ENCODE assay signal across 13 cellular contexts in genomic region chr5:30804739-30805313, GRCh38.
DNase-seq lines count a peak whose midpoint lies in the region; ATAC-seq and TF ChIP-seq lines count a peak whose summit lies in the region.
"Had no signal": no experiment of that assay in that cellular context is flagged by ENCODE, and none has a peak within 500 bp of the region (broad histone marks: within the 10 kb centered on the region; RNA-seq: fewer than 3 reads in every experiment).

No MANE protein-coding gene starts in this region.

- H4K20me1 ChIP-seq in IMR-90 (ENCODE audit: insufficient read depth, low read length): no peaks in the 10 kb centered on the region
- H4K20me1 ChIP-seq in mammary epithelial cell (ENCODE audit: insufficient read depth, low read length): no peaks in the 10 kb centered on the region

- H3K9me3 ChIP-seq in IMR-90 (ENCODE audit: control insufficient read depth, insufficient read depth, low read length) (no peaks in the 10 kb centered on the region), mammary epithelial cell (replicated peaks; ENCODE audit: insufficient read depth, low read length) (peaks cover 21% of the 10 kb centered on the region)

- no peaks in the 10 kb centered on the region for H3K79me1 ChIP-seq in IMR-90 (ENCODE audit: low read depth in 1 of 2, low read length in 2 of 2)

- no peak overlapping the region for H3K4me3 ChIP-seq in IMR-90 (ENCODE audit: insufficient read depth, low read depth, low read length)
- H3K4me3 ChIP-seq in mammary epithelial cell (replicated peaks in 1 of 3; ENCODE audit: insufficient read depth in 1 of 3, low read depth in 2 of 3, low read length in 3 of 3): no peak overlapping the region

- no peaks in the 10 kb centered on the region for H3K27me3 ChIP-seq in IMR-90 (ENCODE audit: control insufficient read depth, insufficient read depth, low read length)
- H3K27me3 ChIP-seq in mammary epithelial cell (ENCODE audit: insufficient read depth, low read length): no peaks in the 10 kb centered on the region

- dilution Hi-C loops in IMR-90 (cut with HindIII; ENCODE audit: low sequenced_read_pairs, unreplicated experiment): no loop called here
- dilution Hi-C loops in mammary epithelial cell (cut with HindIII; ENCODE audit: low sequenced_read_pairs): no loop called here

- no peak for TF ChIP-seq POLR2A in IMR-90 (IDR thresholded peaks at IDR 0.05; ENCODE audit: low read depth, low read length)

- peak; percentile 69 for TF ChIP-seq RAD21 in IMR-90 (IDR thresholded peaks at IDR 0.05; ENCODE audit: low read length)

- POLR2A ChIA-PET in IMR-90 (lab: Charles Lee; ENCODE audit: unreplicated experiment): no interaction called here
- POLR2A ChIA-PET in GM10248 (lab: Yijun Ruan, JAX): no interaction called here

- peak; percentile 80 for ATAC-seq in IMR-90 (ENCODE audit: low read depth)
- peak; percentile 53 to 86 for ATAC-seq in left cardiac atrium
- ATAC-seq in HG03159 (IDR thresholded peaks at IDR 0.05; ENCODE audit: unreplicated experiment): no peak
- ATAC-seq: activated naive CD4-positive, alpha-beta T cell treated with anti-CD3 and anti-CD28 coated beads, Interleukin-2, amount 50 U/mL, for 72 hours had no signal

- H3K56ac ChIP-seq in IMR-90 (ENCODE audit: extremely low read depth, insufficient read depth, low read length): no peak overlapping the region

- H3K9ac ChIP-seq in IMR-90 (ENCODE audit: low read depth, low read length): no peak overlapping the region
- H3K9ac ChIP-seq in mammary epithelial cell (ENCODE audit: insufficient read depth, low read length): no peak overlapping the region

- H3K79me2 ChIP-seq in mammary epithelial cell (ENCODE audit: insufficient read depth, low read length): no peaks in the 10 kb centered on the region

- H2AFZ ChIP-seq in IMR-90 (replicated peaks; ENCODE audit: low read length, poor library complexity) (no peak overlapping the region), mammary epithelial cell (ENCODE audit: low read depth, low read length) (no peak overlapping the region)

- 0 out of 2 replicates have a peak, but pooled peaks cover 3% of the 10 kb centered on the region for H3K9me1 ChIP-seq in IMR-90 (ENCODE audit: insufficient read depth, low read length)

- TF ChIP-seq CTCF in IMR-90 (conservative IDR thresholded peaks at IDR 0.05; ENCODE audit: low read depth, low read length) (peak; percentile 56), mammary epithelial cell (conservative IDR thresholded peaks at IDR 0.05 in 1 of 2, IDR thresholded peaks at IDR 0.05 in 1 of 2; ENCODE audit: extremely low read depth in 1 of 2, insufficient read depth in 1 of 2, low read depth in 1 of 2, low read length in 2 of 2) (no peak), GM10248 (IDR thresholded peaks at IDR 0.05; ENCODE audit: control extremely low read depth, extremely low read depth, low read depth, missing control alignments) (no peak)

- no peak overlapping the region for H4K91ac ChIP-seq in IMR-90 (ENCODE audit: insufficient read depth, low read depth, low read length)

- H2BK120ac ChIP-seq in IMR-90 (ENCODE audit: low read depth, low read length): 0 out of 2 replicates have a peak overlapping the region, but pooled peaks have one; percentile 37

- H4K8ac ChIP-seq in IMR-90 (ENCODE audit: low read depth in 2 of 2, low read length in 2 of 2): no peak overlapping the region

- H4K5ac ChIP-seq in IMR-90 (ENCODE audit: low read depth, low read length): no peak overlapping the region

- intact Hi-C loops in IMR-90 (cut with micrococcal nuclease) (loop anchor here (2.0 to 5.0 kb wide), 3 partner anchors 392 to 682 kb away; no protein-coding TSS in a partner anchor), left cardiac atrium (cut with DNase I) (loop anchor here in 1 of 2 donors (5.0 kb wide), 1 partner anchor 382 kb away; no protein-coding TSS in a partner anchor), mammary epithelial cell (cut with micrococcal nuclease) (no loop called here)

- H2BK15ac ChIP-seq in IMR-90 (ENCODE audit: low read depth, low read length): no peak overlapping the region

- no peak overlapping the region for H2BK5ac ChIP-seq in IMR-90 (ENCODE audit: low read depth, low read length, poor library complexity, severe bottlenecking)

- H3K18ac ChIP-seq in IMR-90 (ENCODE audit: low read depth, low read length): no peak overlapping the region

- in situ Hi-C loops in IMR-90 (cut with MboI; ENCODE audit: low sequenced_read_pairs): no loop called here
- in situ Hi-C loops in mammary epithelial cell (cut with MboI; ENCODE audit: low sequenced_read_pairs in 2 of 2): no loop called here

- H3K4me2 ChIP-seq in IMR-90 (ENCODE audit: low read depth, low read length) (no peak overlapping the region), mammary epithelial cell (ENCODE audit: insufficient read depth, low read depth, low read length) (no peak overlapping the region)

- no peaks in the 10 kb centered on the region; the same call in 1 of the 2 replicates for H3K4me1 ChIP-seq in IMR-90 (ENCODE audit: control insufficient read depth, insufficient read depth, low read length)
- no peaks in the 10 kb centered on the region for H3K4me1 ChIP-seq in mammary epithelial cell (ENCODE audit: insufficient read depth, low read length)

- no peak overlapping the region for H2BK20ac ChIP-seq in IMR-90 (ENCODE audit: low read depth, low read length)

- DNase-seq in IMR-90 (peak; percentile 62), amniotic epithelial cell (ENCODE audit: low read depth) (peak; percentile 13), left cardiac atrium (no peak), pons (ENCODE audit: low spot score) (peak; percentile 35), mammary epithelial cell (no peak), GM10248 (ENCODE audit: extremely low spot score) (no peak)
- DNase-seq: activated B cell treated with CpG ODN at 0.5 μM for 24 hours; activated CD8-positive, alpha-beta memory T cell treated with anti-CD3 and anti-CD28 coated beads, Interleukin-2, amount 50 U/mL, for 4 hours; dermis blood vessel endothelial cell; Karpas-422; NK-92 treated with Interleukin-12 subunit alpha and Interleukin-12 subunit beta, amount 100 ng/mL, for 24 hours had no signal

- H3K36me3 ChIP-seq in IMR-90 (ENCODE audit: control insufficient read depth, insufficient read depth, low read length): no peaks in the 10 kb centered on the region
- H3K36me3 ChIP-seq in mammary epithelial cell (ENCODE audit: insufficient read depth, low read length): no peaks in the 10 kb centered on the region

- no peak overlapping the region for H3K4ac ChIP-seq in IMR-90 (ENCODE audit: low read depth, low read length)

- no peak overlapping the region for H2AK5ac ChIP-seq in IMR-90 (ENCODE audit: low read depth, low read length)

- CTCF ChIA-PET in IMR-90 (lab: Yijun Ruan, JAX) (interaction anchor here (0.6 to 2.9 kb wide), 3 partner anchors 222 to 432 kb away, joined by 3 to 11 read pairs (median 3); no protein-coding TSS in a partner anchor), mammary epithelial cell (lab: Charles Lee; ENCODE audit: low non-redundant PET) (no interaction called here), GM10248 (lab: Yijun Ruan, JAX) (no interaction called here)

- WGBS in IMR-90 (ENCODE audit: extremely low coverage in 2 of 2, insufficient read length in 1 of 2), 2 experiments: 80% methylated on average over 1 of the region's 6 CpGs; no CpG with 5 or more reads in 1 of the 2 experiments
- WGBS in mammary epithelial cell (ENCODE audit: low coverage, missing lambda C conversion rate): 83% methylated on average over 5 of the region's 6 CpGs

- no peak overlapping the region for H3K23ac ChIP-seq in IMR-90 (ENCODE audit: low read depth, low read length)

- no peak overlapping the region for H3K27ac ChIP-seq in IMR-90 (ENCODE audit: insufficient read depth, low read length)
- no peak overlapping the region for H3K27ac ChIP-seq in mammary epithelial cell (ENCODE audit: insufficient read depth, low read depth, low read length)

- no TSS peak for BruUV-seq in IMR-90 (replicated peaks; lab: Mats Ljungman, UMichigan)
- BruUV-seq in mammary epithelial cell (replicated peaks; lab: Mats Ljungman, UMichigan): no TSS peak

- H2AK9ac ChIP-seq in IMR-90 (replicated peaks; ENCODE audit: low read depth, low read length, poor library complexity): no peak overlapping the region

- H3K14ac ChIP-seq in IMR-90 (replicated peaks; ENCODE audit: low read depth, low read length): no peak overlapping the region

TF ChIP-seq in IMR-90, 13 proteins besides CTCF, POLR2A, EP300 and RAD21:
- TF ChIP-seq RCOR1 (IDR thresholded peaks at IDR 0.05; ENCODE audit: insufficient replicate concordance, low read length) (no peak), SMC3 (IDR thresholded peaks at IDR 0.05; ENCODE audit: low read depth, low read length) (peak; percentile 49), FOS (IDR thresholded peaks at IDR 0.05; ENCODE audit: low read depth, low read length) (no peak)

Comparison
In these comparisons a context has a peak if more than half of its experiments do, and no peak if none do; other contexts are left out.
1. DNase-seq: peak in IMR-90 (single experiment), amniotic epithelial cell (single experiment) and pons (single experiment); none in left cardiac atrium (single experiment), mammary epithelial cell (single experiment) and GM10248 (single experiment).